Comparison of ENCODE assay signal across 1 cellular context in the genomic region with DNA sequence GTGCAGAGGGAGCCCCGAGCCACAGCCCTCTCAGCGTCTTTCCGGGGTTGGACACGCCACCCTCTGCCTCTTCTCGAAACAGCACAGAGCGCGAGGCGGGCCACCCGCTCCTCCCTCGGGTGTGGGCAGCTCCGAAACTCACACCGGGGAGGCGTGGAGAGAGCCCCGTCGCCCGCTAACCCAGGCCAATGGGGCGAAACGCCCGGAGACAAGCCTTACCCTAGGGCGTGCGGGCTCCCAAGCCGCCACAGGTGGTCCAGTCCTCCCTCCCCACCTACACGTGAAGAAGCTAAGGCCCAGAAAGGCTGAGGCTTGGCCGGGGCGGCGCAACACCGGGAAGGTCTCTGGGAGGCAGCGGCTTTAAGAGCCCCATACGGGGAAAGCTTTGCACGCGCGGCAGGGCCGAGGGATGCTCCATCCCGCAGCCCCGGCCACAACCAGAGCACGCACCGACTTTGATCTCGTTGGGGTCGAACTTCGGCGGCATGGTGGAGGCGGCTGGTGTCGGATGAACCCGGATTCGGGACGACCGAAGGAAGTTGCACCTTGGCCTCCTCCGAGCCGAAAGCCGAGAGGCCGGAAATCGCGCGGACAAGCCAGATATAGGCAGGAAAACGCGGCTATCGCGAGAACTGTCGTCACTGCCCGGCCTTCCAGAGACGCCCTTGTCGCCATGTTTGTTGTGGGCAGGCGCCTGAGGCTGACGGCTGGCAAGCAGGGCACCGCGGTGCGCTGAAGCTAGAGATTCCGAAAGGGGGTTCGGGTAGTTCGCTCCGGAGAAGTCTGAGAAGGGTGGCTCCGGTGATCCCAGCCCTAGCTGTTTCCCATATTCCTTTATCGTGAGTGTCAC.
TF ChIP-seq lines count a peak whose summit lies in the region.

LRSAM1 (plus strand) TSS at position 680 of the 850 bp plus-strand sequence. CDS start 3,018 bp downstream, outside the sequence.
RPL12 (minus strand) TSS at position 576 of the 850 bp plus-strand sequence; CDS start at position 487, 89 bp downstream.

TF ChIP-seq in K562, 482 proteins besides CTCF, POLR2A, EP300 and RAD21 (continued from another document and continues in another):
- TF ChIP-seq, protein P1, sequence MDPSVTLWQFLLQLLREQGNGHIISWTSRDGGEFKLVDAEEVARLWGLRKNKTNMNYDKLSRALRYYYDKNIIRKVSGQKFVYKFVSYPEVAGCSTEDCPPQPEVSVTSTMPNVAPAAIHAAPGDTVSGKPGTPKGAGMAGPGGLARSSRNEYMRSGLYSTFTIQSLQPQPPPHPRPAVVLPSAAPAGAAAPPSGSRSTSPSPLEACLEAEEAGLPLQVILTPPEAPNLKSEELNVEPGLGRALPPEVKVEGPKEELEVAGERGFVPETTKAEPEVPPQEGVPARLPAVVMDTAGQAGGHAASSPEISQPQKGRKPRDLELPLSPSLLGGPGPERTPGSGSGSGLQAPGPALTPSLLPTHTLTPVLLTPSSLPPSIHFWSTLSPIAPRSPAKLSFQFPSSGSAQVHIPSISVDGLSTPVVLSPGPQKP (CRISPR knock-in tag; IDR thresholded peaks at IDR 0.05) = no peak
- no peak for TF ChIP-seq HMG20A (CRISPR knock-in tag; conservative IDR thresholded peaks at IDR 0.05)
- TF ChIP-seq THRAP3 (IDR thresholded peaks at IDR 0.05; ENCODE audit: borderline replicate concordance) = peak; percentile 91; the same call in 1 of the 2 replicates
- peak; percentile 97 for TF ChIP-seq NEUROD1 (IDR thresholded peaks at IDR 0.05; ENCODE audit: borderline replicate concordance, low read depth, low read length, partially characterized antibody)
- TF ChIP-seq OTX1 (CRISPR knock-in tag; IDR thresholded peaks at IDR 0.05) = peak; percentile 72; the same call in 1 of the 2 replicates
- peak; percentile 50 for TF ChIP-seq MGA (IDR thresholded peaks at IDR 0.05)
- no peak for TF ChIP-seq HNRNPK (IDR thresholded peaks at IDR 0.05; ENCODE audit: low read depth, low read length, poor library complexity, severe bottlenecking)
- TF ChIP-seq STAT6 (CRISPR knock-in tag; IDR thresholded peaks at IDR 0.05) = no peak; the same call in 1 of the 2 replicates
- no peak for TF ChIP-seq ILK (tag; IDR thresholded peaks at IDR 0.05; ENCODE audit: borderline replicate concordance, low read depth)
- TF ChIP-seq BRCA1 (IDR thresholded peaks at IDR 0.05) = no peak
- TF ChIP-seq BRCA1 (CRISPR knock-in tag; IDR thresholded peaks at IDR 0.05) = 0 out of 2 replicates have a peak, but pooled peaks have one; percentile 88
- TF ChIP-seq ZNF24 (IDR thresholded peaks at IDR 0.05) = no peak
- TF ChIP-seq CTBP1 (IDR thresholded peaks at IDR 0.05; ENCODE audit: borderline replicate concordance) = peak; percentile 45; the same call in 1 of the 2 replicates
- TF ChIP-seq EGR1 (conservative IDR thresholded peaks at IDR 0.05) = 0 out of 2 replicates have a peak, but pooled peaks have one; percentile 15
- TF ChIP-seq HNRNPLL (IDR thresholded peaks at IDR 0.05; ENCODE audit: low read depth, low read length, poor library complexity, severe bottlenecking) = peak; percentile 39
- TF ChIP-seq, protein P2, sequence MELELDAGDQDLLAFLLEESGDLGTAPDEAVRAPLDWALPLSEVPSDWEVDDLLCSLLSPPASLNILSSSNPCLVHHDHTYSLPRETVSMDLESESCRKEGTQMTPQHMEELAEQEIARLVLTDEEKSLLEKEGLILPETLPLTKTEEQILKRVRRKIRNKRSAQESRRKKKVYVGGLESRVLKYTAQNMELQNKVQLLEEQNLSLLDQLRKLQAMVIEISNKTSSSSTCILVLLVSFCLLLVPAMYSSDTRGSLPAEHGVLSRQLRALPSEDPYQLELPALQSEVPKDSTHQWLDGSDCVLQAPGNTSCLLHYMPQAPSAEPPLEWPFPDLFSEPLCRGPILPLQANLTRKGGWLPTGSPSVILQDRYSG (tag; conservative IDR thresholded peaks at IDR 0.05; ENCODE audit: low read depth) = no peak
- TF ChIP-seq, protein P3, sequence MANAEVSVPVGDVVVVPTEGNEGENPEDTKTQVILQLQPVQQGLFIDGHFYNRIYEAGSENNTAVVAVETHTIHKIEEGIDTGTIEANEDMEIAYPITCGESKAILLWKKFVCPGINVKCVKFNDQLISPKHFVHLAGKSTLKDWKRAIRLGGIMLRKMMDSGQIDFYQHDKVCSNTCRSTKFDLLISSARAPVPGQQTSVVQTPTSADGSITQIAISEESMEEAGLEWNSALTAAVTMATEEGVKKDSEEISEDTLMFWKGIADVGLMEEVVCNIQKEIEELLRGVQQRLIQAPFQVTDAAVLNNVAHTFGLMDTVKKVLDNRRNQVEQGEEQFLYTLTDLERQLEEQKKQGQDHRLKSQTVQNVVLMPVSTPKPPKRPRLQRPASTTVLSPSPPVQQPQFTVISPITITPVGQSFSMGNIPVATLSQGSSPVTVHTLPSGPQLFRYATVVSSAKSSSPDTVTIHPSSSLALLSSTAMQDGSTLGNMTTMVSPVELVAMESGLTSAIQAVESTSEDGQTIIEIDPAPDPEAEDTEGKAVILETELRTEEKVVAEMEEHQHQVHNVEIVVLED (CRISPR knock-in tag; IDR thresholded peaks at IDR 0.05) = no peak
- TF ChIP-seq, protein P4, sequence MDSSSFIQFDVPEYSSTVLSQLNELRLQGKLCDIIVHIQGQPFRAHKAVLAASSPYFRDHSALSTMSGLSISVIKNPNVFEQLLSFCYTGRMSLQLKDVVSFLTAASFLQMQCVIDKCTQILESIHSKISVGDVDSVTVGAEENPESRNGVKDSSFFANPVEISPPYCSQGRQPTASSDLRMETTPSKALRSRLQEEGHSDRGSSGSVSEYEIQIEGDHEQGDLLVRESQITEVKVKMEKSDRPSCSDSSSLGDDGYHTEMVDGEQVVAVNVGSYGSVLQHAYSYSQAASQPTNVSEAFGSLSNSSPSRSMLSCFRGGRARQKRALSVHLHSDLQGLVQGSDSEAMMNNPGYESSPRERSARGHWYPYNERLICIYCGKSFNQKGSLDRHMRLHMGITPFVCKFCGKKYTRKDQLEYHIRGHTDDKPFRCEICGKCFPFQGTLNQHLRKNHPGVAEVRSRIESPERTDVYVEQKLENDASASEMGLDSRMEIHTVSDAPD (CRISPR knock-in tag; IDR thresholded peaks at IDR 0.05) = no peak
- no peak for TF ChIP-seq ZNF347 (CRISPR knock-in tag; IDR thresholded peaks at IDR 0.05; ENCODE audit: low read depth)
- no peak for TF ChIP-seq SREBF1 (IDR thresholded peaks at IDR 0.05; ENCODE audit: borderline replicate concordance, low read depth, low read length)
- no peak for TF ChIP-seq USF2 (CRISPR knock-in tag; IDR thresholded peaks at IDR 0.05)
- TF ChIP-seq SRSF3 (IDR thresholded peaks at IDR 0.05; ENCODE audit: insufficient read depth, low read length) = no peak
- TF ChIP-seq ZNF696 (CRISPR knock-in tag; conservative IDR thresholded peaks at IDR 0.05) = no peak
- peak; percentile 100 for TF ChIP-seq POLR2B (IDR thresholded peaks at IDR 0.05; ENCODE audit: low read depth, partially characterized antibody)
- 0 out of 2 replicates have a peak, but pooled peaks have one; percentile 14 for TF ChIP-seq ZFP1 (CRISPR knock-in tag; IDR thresholded peaks at IDR 0.05)
- 0 out of 4 replicates have a peak, but pooled peaks of 1 of the 2 experiments have one; percentile 13 for TF ChIP-seq NRF1 (conservative IDR thresholded peaks at IDR 0.05 in 1 of 2, IDR thresholded peaks at IDR 0.05 in 1 of 2)
- no peak for TF ChIP-seq ZNF253 (CRISPR knock-in tag; conservative IDR thresholded peaks at IDR 0.05)
- peak; percentile 98; the same call in 1 of the 2 replicates for TF ChIP-seq RBM15 (IDR thresholded peaks at IDR 0.05; ENCODE audit: insufficient read depth, low read length)
- no peak for TF ChIP-seq NFYB (IDR thresholded peaks at IDR 0.05; ENCODE audit: extremely low read depth, insufficient read length)
- no peak for TF ChIP-seq E2F3 (CRISPR knock-in tag; IDR thresholded peaks at IDR 0.05)
- no peak for TF ChIP-seq TEAD2 (tag; IDR thresholded peaks at IDR 0.05)
- 0 out of 2 replicates have a peak, but pooled peaks have one; percentile 61 for TF ChIP-seq ZNF76 (CRISPR knock-in tag; IDR thresholded peaks at IDR 0.05; ENCODE audit: borderline replicate concordance)
- peak; percentile 99 for TF ChIP-seq RBM22 (IDR thresholded peaks at IDR 0.05; ENCODE audit: low read depth, low read length, poor library complexity, severe bottlenecking)
- TF ChIP-seq MEF2D (tag; conservative IDR thresholded peaks at IDR 0.05; ENCODE audit: low read depth) = 0 out of 2 replicates have a peak, but pooled peaks have one; percentile 18
